17 cellular contexts compared by ENCODE assay signal in genomic region chr20:37364013-37364926, GRCh38. TPM values are rescaled to one million over a fixed set of nuclear protein-coding genes. Genes with fewer than 3 reads are reported as not detected.
DNase-seq lines count a peak whose midpoint lies in the region; ATAC-seq and TF ChIP-seq lines count a peak whose summit lies in the region.
"Had no signal": no experiment of that assay in that cellular context is flagged by ENCODE, and none has a peak within 500 bp of the region (broad histone marks: within the 10 kb centered on the region; RNA-seq: fewer than 3 reads in every experiment).

No MANE protein-coding gene starts in this region.

- WGBS in H9 (ENCODE audit: extremely low coverage, insufficient read length, low lambda C conversion rate): no CpG with 5 or more reads among the region's 21 CpGs

- no peak overlapping the region for H3K18ac ChIP-seq in H9 (ENCODE audit: insufficient read length, low read depth, low read length)

- no peak overlapping the region for H4K5ac ChIP-seq in H9 (ENCODE audit: insufficient read length, low read depth, low read length)

- no peak overlapping the region for H2BK15ac ChIP-seq in H9 (ENCODE audit: low read depth, low read length)

- H3K27me3 ChIP-seq in H9 (ENCODE audit: insufficient read depth, low read length): no peaks in the 10 kb centered on the region
- no peaks in the 10 kb centered on the region for H3K27me3 ChIP-seq in lower lobe of right lung (ENCODE audit: low read depth)
- H3K27me3 ChIP-seq in CD8-positive, alpha-beta memory T cell (ENCODE audit: insufficient read depth, low read length, poor library complexity, severe bottlenecking): no peaks in the 10 kb centered on the region
- H3K27me3 ChIP-seq: ovary had no signal

- TF ChIP-seq CTCF in H9 (conservative IDR thresholded peaks at IDR 0.05) (no peak), activated B cell treated with CpG ODN at 0.5 μM for 24 hours (IDR thresholded peaks at IDR 0.05) (no peak), lower lobe of right lung (IDR thresholded peaks at IDR 0.05) (no peak)

- ATAC-seq in activated B cell treated with CpG ODN at 0.5 μM for 24 hours (ENCODE audit: low read depth) (no peak), lower lobe of right lung (no peak)
- ATAC-seq in stimulated activated naive B cell treated with anti-CD40 and anti-IgM and Interleukin-4, amounts not matched to agents 10 μg/mL and 1 μg/mL and 100 μg/mL, for 72 hours (replicated peaks): no peak

- no peak overlapping the region for H2BK5ac ChIP-seq in H9 (ENCODE audit: insufficient read length, low read length)

- no peaks in the 10 kb centered on the region for H4K20me1 ChIP-seq in H9 (ENCODE audit: control insufficient read depth, insufficient read depth, insufficient read length)

- H4K8ac ChIP-seq in H9 (replicated peaks; ENCODE audit: insufficient read length, low read depth, low read length): no peak overlapping the region

- no peaks in the 10 kb centered on the region for H3K9me3 ChIP-seq in H9 (ENCODE audit: control insufficient read depth, low read depth, low read length)
- no peaks in the 10 kb centered on the region for H3K9me3 ChIP-seq in lower lobe of right lung
- no peaks in the 10 kb centered on the region for H3K9me3 ChIP-seq in CD8-positive, alpha-beta memory T cell (ENCODE audit: low read length)
- H3K9me3 ChIP-seq: left ventricle myocardium inferior, ovary, thoracic aorta had no signal

- H3K36me3 Mint-ChIP-seq in H9 (ENCODE audit: insufficient read depth in 1 of 3, low read depth in 3 of 3) (peaks cover 17 to 39% (median 35%) of the 10 kb centered on the region in 3 experiments), activated B cell treated with CpG ODN at 0.5 μM for 24 hours (ENCODE audit: low read depth) (peaks cover 16% of the 10 kb centered on the region)
- peaks cover 44 to 75% of the 10 kb centered on the region in 2 donors for H3K36me3 Mint-ChIP-seq in stimulated activated naive B cell treated with anti-CD40 and anti-IgM and Interleukin-4, amounts not matched to agents 10 μg/mL and 1 μg/mL and 100 μg/mL, for 72 hours
- no peaks in the 10 kb centered on the region for H3K36me3 Mint-ChIP-seq in T-helper 2 cell treated with Interferon-gamma antibody and Interleukin-4, amounts not matched to agents 5 μg/mL and 100 μg/mL, for 36 hours (ENCODE audit: low read depth)
- H3K36me3 Mint-ChIP-seq in CD8-positive, alpha-beta memory T cell: peaks cover 0 to 4% (median 3%) of the 10 kb centered on the region in 3 donors

- intact Hi-C loops in activated B cell treated with CpG ODN at 0.5 μM for 24 hours (cut with micrococcal nuclease) (loop anchor here (2.0 kb wide), 1 partner anchor 13 kb away; no protein-coding TSS in a partner anchor), lower lobe of right lung (cut with DNase I) (no loop called here)

- H4K91ac ChIP-seq in H9 (ENCODE audit: insufficient read length, low read depth, low read length): no peak overlapping the region

- H3K27ac ChIP-seq in H9 (ENCODE audit: insufficient read length, low read depth, low read length): no peak overlapping the region
- no peak overlapping the region for H3K27ac ChIP-seq in lower lobe of right lung
- no peak overlapping the region for H3K27ac ChIP-seq in CD8-positive, alpha-beta memory T cell (ENCODE audit: low read depth, low read length)
- H3K27ac ChIP-seq: left ventricle myocardium inferior, ovary, SK-N-MC, thoracic aorta had no signal

- H3K79me1 ChIP-seq in H9 (ENCODE audit: insufficient read depth, low read depth, low read length, poor library complexity, severe bottlenecking): no peaks in the 10 kb centered on the region

- POLR2A ChIA-PET in activated B cell treated with CpG ODN at 0.5 μM for 24 hours (lab: Charles Lee): interaction anchor here (0.6 to 1.7 kb wide), 3 partner anchors 69 to 99 kb away, joined by 3 to 11 read pairs (median 4); no protein-coding TSS in a partner anchor
- POLR2A ChIA-PET in CD8-positive, alpha-beta memory T cell (lab: Charles Lee): no interaction called here

- H3T11ph ChIP-seq in H9 (ENCODE audit: low read length): no peak overlapping the region

- no peak overlapping the region for H2BK12ac ChIP-seq in H9 (ENCODE audit: insufficient read length, low read depth, low read length)

- H3K4me3 Mint-ChIP-seq in H9 (no peak overlapping the region), activated B cell treated with CpG ODN at 0.5 μM for 24 hours (no peak overlapping the region)
- peak overlapping the region; percentile 2 to 25 for H3K4me3 Mint-ChIP-seq in stimulated activated naive B cell treated with anti-CD40 and anti-IgM and Interleukin-4, amounts not matched to agents 10 μg/mL and 1 μg/mL and 100 μg/mL, for 72 hours
- H3K4me3 Mint-ChIP-seq in T-helper 2 cell treated with Interferon-gamma antibody and Interleukin-4, amounts not matched to agents 5 μg/mL and 100 μg/mL, for 36 hours: no peak overlapping the region
- no peak overlapping the region for H3K4me3 Mint-ChIP-seq in CD8-positive, alpha-beta memory T cell
- H3K4me3 Mint-ChIP-seq: activated CD4-positive, alpha-beta memory T cell treated with anti-CD3 and anti-CD28 coated beads, Interleukin-2, amount 10 ng/mL, durations not matched to agents 7 days and 5 days; activated naive CD4-positive, alpha-beta T cell treated with anti-CD3 and anti-CD28 coated beads, Interleukin-2, amount 50 U/mL, for 24 hours had no signal

- H3K9me3 Mint-ChIP-seq in H9 (no peaks in the 10 kb centered on the region; a peak in 1 of 5 replicates), activated B cell treated with CpG ODN at 0.5 μM for 24 hours (peaks cover 3% of the 10 kb centered on the region)
- H3K9me3 Mint-ChIP-seq in stimulated activated naive B cell treated with anti-CD40 and anti-IgM and Interleukin-4, amounts not matched to agents 10 μg/mL and 1 μg/mL and 100 μg/mL, for 72 hours: peaks cover 0 to 2% of the 10 kb centered on the region in 2 donors
- H3K9me3 Mint-ChIP-seq in T-helper 2 cell treated with Interferon-gamma antibody and Interleukin-4, amounts not matched to agents 5 μg/mL and 100 μg/mL, for 36 hours: no peaks in the 10 kb centered on the region
- H3K9me3 Mint-ChIP-seq in CD8-positive, alpha-beta memory T cell: no peaks in the 10 kb centered on the region
- H3K9me3 Mint-ChIP-seq: activated CD4-positive, alpha-beta memory T cell treated with anti-CD3 and anti-CD28 coated beads, Interleukin-2, amount 10 ng/mL, durations not matched to agents 7 days and 5 days; activated naive CD4-positive, alpha-beta T cell treated with anti-CD3 and anti-CD28 coated beads, Interleukin-2, amount 50 U/mL, for 24 hours had no signal

- no peak overlapping the region for H3K56ac ChIP-seq in H9 (ENCODE audit: insufficient read length, low read depth, low read length)

- H3K36me3 ChIP-seq in lower lobe of right lung: peaks cover 19% of the 10 kb centered on the region
- no peaks in the 10 kb centered on the region for H3K36me3 ChIP-seq in CD8-positive, alpha-beta memory T cell (ENCODE audit: insufficient read depth, low read length)
- H3K36me3 ChIP-seq: ovary, thoracic aorta had no signal

- no peaks in the 10 kb centered on the region for H3K23me2 ChIP-seq in H9 (ENCODE audit: insufficient read length, low read depth, low read length, poor library complexity, severe bottlenecking)

- H3K4me2 ChIP-seq in H9 (ENCODE audit: insufficient read depth, insufficient read length, low read length): no peak overlapping the region

- H3K4me3 ChIP-seq in lower lobe of right lung: no peak overlapping the region
- H3K4me3 ChIP-seq in CD8-positive, alpha-beta memory T cell (ENCODE audit: low read length): no peak overlapping the region
- H3K4me3 ChIP-seq: left ventricle myocardium inferior, ovary, SK-N-MC, thoracic aorta had no signal

- H2BK120ac ChIP-seq in H9 (ENCODE audit: low read depth, low read length, poor library complexity, severe bottlenecking): no peak overlapping the region

- H3K27ac Mint-ChIP-seq in H9 (peak overlapping the region; percentile 66 to 91 (median 90); a peak in 5 of 7 replicates), activated B cell treated with CpG ODN at 0.5 μM for 24 hours (peak overlapping the region; percentile 18)
- peak overlapping the region; percentile 94 for H3K27ac Mint-ChIP-seq in stimulated activated naive B cell treated with anti-CD40 and anti-IgM and Interleukin-4, amounts not matched to agents 10 μg/mL and 1 μg/mL and 100 μg/mL, for 72 hours
- no peak overlapping the region for H3K27ac Mint-ChIP-seq in T-helper 2 cell treated with Interferon-gamma antibody and Interleukin-4, amounts not matched to agents 5 μg/mL and 100 μg/mL, for 36 hours
- H3K27ac Mint-ChIP-seq in CD8-positive, alpha-beta memory T cell: peak overlapping the region in 4 of 8 donors; percentile 10 to 63 (median 30)
- H3K27ac Mint-ChIP-seq: activated CD4-positive, alpha-beta memory T cell treated with anti-CD3 and anti-CD28 coated beads, Interleukin-2, amount 10 ng/mL, durations not matched to agents 7 days and 5 days; activated naive CD4-positive, alpha-beta T cell treated with anti-CD3 and anti-CD28 coated beads, Interleukin-2, amount 50 U/mL, for 24 hours had no signal

- no peak overlapping the region for H3K9ac ChIP-seq in H9 (ENCODE audit: extremely low read depth, insufficient read length, low read length)

- no peak for DNase-seq in H9
- no peak for DNase-seq in activated B cell treated with CpG ODN at 0.5 μM for 24 hours
- DNase-seq in lower lobe of right lung: peak; percentile 37
- DNase-seq in stimulated activated naive B cell treated with anti-CD40 and anti-IgM and Interleukin-4, amounts not matched to agents 10 μg/mL and 1 μg/mL and 100 μg/mL, for 72 hours: no peak
- no peak for DNase-seq in T-helper 2 cell treated with Interferon-gamma antibody and Interleukin-4, amounts not matched to agents 5 μg/mL and 100 μg/mL, for 36 hours (ENCODE audit: low spot score)
- no peak for DNase-seq in amniotic stem cell (lab: John Stamatoyannopoulos, UW)
- no peak for DNase-seq in CD8-positive, alpha-beta memory T cell
- DNase-seq: activated CD4-positive, alpha-beta memory T cell treated with anti-CD3 and anti-CD28 coated beads, Interleukin-2, amount 10 ng/mL, durations not matched to agents 7 days and 5 days; COR-L47; head of caudate nucleus; left ventricle myocardium inferior; NCI-H1105 treated with DMSO at 0.1 percent for 48 hours; stimulated activated CD4-positive, alpha-beta T cell treated with anti-CD3 and anti-CD28 coated beads, Interleukin-15, amount 100 ng/mL, for 24 hours had no signal

- CTCF ChIA-PET in activated B cell treated with CpG ODN at 0.5 μM for 24 hours (lab: Charles Lee): interaction anchor here (1.0 to 3.2 kb wide), 3 partner anchors 87 to 162 kb away, joined by 3 to 18 read pairs (median 4); no protein-coding TSS in a partner anchor
- CTCF ChIA-PET in CD8-positive, alpha-beta memory T cell (lab: Charles Lee): interaction anchor here (1.6 kb wide), 1 partner anchor 28 kb away, joined by 3 read pairs; no protein-coding TSS in a partner anchor

- no peaks in the 10 kb centered on the region for H3K4me1 ChIP-seq in H9 (ENCODE audit: insufficient read depth, low read length)
- peaks cover 14% of the 10 kb centered on the region for H3K4me1 ChIP-seq in lower lobe of right lung
- no peaks in the 10 kb centered on the region for H3K4me1 ChIP-seq in CD8-positive, alpha-beta memory T cell (ENCODE audit: insufficient read depth, low read length)
- H3K4me1 ChIP-seq: left ventricle myocardium inferior had no signal

- no peak overlapping the region for H3K14ac ChIP-seq in H9 (ENCODE audit: insufficient read depth, low read length)

- H3K4ac ChIP-seq in H9 (ENCODE audit: low read depth, low read length): no peak overlapping the region

- H2BK20ac ChIP-seq in H9 (ENCODE audit: low read depth, low read length, poor library complexity, severe bottlenecking): no peak overlapping the region

- H3K27me3 Mint-ChIP-seq in H9 (ENCODE audit: low read depth) (no peaks in the 10 kb centered on the region), activated B cell treated with CpG ODN at 0.5 μM for 24 hours (no peaks in the 10 kb centered on the region)
- no peaks in the 10 kb centered on the region for H3K27me3 Mint-ChIP-seq in stimulated activated naive B cell treated with anti-CD40 and anti-IgM and Interleukin-4, amounts not matched to agents 10 μg/mL and 1 μg/mL and 100 μg/mL, for 72 hours
- no peaks in the 10 kb centered on the region for H3K27me3 Mint-ChIP-seq in T-helper 2 cell treated with Interferon-gamma antibody and Interleukin-4, amounts not matched to agents 5 μg/mL and 100 μg/mL, for 36 hours (ENCODE audit: low read depth)
- H3K27me3 Mint-ChIP-seq in CD8-positive, alpha-beta memory T cell: no peaks in the 10 kb centered on the region
- H3K27me3 Mint-ChIP-seq: activated CD4-positive, alpha-beta memory T cell treated with anti-CD3 and anti-CD28 coated beads, Interleukin-2, amount 10 ng/mL, durations not matched to agents 7 days and 5 days; activated naive CD4-positive, alpha-beta T cell treated with anti-CD3 and anti-CD28 coated beads, Interleukin-2, amount 50 U/mL, for 24 hours had no signal

- no peaks in the 10 kb centered on the region for H3K79me2 ChIP-seq in H9 (ENCODE audit: insufficient read depth, low read length)

- no peak overlapping the region for H2AFZ ChIP-seq in H9 (ENCODE audit: low read length)

- H2AK5ac ChIP-seq in H9 (ENCODE audit: insufficient read length, low read length): no peak overlapping the region

- H3K4me1 Mint-ChIP-seq in H9 (peaks cover 1 to 3% of the 10 kb centered on the region in 2 experiments; a peak in 3 of 4 replicates), activated B cell treated with CpG ODN at 0.5 μM for 24 hours (peaks cover 43% of the 10 kb centered on the region)
- H3K4me1 Mint-ChIP-seq in stimulated activated naive B cell treated with anti-CD40 and anti-IgM and Interleukin-4, amounts not matched to agents 10 μg/mL and 1 μg/mL and 100 μg/mL, for 72 hours: peaks cover 49 to 94% of the 10 kb centered on the region in 2 donors
- H3K4me1 Mint-ChIP-seq in T-helper 2 cell treated with Interferon-gamma antibody and Interleukin-4, amounts not matched to agents 5 μg/mL and 100 μg/mL, for 36 hours (ENCODE audit: low read depth): no peaks in the 10 kb centered on the region
- no peaks in the 10 kb centered on the region for H3K4me1 Mint-ChIP-seq in CD8-positive, alpha-beta memory T cell
- H3K4me1 Mint-ChIP-seq: activated naive CD4-positive, alpha-beta T cell treated with anti-CD3 and anti-CD28 coated beads, Interleukin-2, amount 50 U/mL, for 24 hours had no signal

- H3K23ac ChIP-seq in H9 (ENCODE audit: insufficient read length, low read depth, low read length): no peak overlapping the region

RNA-seq across cellular contexts. Expression of gene SRC, which starts 18.3 kb away (rescaled TPM):
- total RNA-seq in H9 (2021) (37.5 and 44.5 TPM in 2 replicates), activated B cell treated with CpG ODN at 0.5 μM for 24 hours (62.9 and 72.7 TPM in 2 replicates), lower lobe of right lung (72.7 TPM)
- total RNA-seq in CD8-positive, alpha-beta memory T cell: 1 to 10 TPM; 2.4 to 2.7 TPM
- 1.2 TPM for polyA plus RNA-seq in CD8-positive, alpha-beta memory T cell

Comparison
In these comparisons a context has a peak if more than half of its experiments do, and no peak if none do; other contexts are left out.
1. H3K4me3 Mint-ChIP-seq: peak in stimulated activated naive B cell treated with anti-CD40 and anti-IgM and Interleukin-4, amounts not matched to agents 10 μg/mL and 1 μg/mL and 100 μg/mL, for 72 hours (2 of 2); none in H9 (0 of 2), activated B cell treated with CpG ODN at 0.5 μM for 24 hours (single experiment), T-helper 2 cell treated with Interferon-gamma antibody and Interleukin-4, amounts not matched to agents 5 μg/mL and 100 μg/mL, for 36 hours (single experiment) and CD8-positive, alpha-beta memory T cell (0 of 7).
2. RNA of gene SRC, which starts 18.3 kb away (total RNA-seq): 72.7 TPM in lower lobe of right lung (single experiment), 62.9 to 72.7 TPM in activated B cell treated with CpG ODN at 0.5 μM for 24 hours and 37.5 to 44.5 TPM in H9; 2.4 to 2.7 TPM in CD8-positive, alpha-beta memory T cell; every median in the first group is over 10 times any median in the second.